14 cellular contexts compared by ENCODE assay signal in the genomic region with DNA sequence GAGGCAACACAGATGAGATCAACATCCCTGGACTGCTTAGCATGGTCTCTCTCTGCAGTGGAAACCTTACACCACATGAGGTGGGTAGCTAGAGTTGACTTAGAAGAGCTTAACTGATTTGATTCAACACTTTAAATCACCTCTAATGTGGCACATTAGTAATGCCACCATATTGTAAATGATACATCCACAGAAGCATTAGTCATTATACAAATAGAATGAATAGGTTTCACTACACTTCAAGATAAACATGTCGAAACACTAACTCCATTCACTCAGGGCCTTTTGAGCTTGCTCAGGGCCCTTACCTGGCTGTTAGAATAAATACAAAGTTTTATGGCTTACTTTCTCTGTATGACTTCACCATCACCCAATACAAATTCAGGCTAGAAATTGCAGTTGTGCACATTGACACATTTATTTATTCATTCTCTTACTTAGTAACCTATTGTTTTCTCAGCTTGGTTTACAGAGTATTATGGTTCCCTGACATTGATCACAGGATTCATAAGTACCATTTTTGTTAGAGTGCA. TPM values are rescaled to one million over a fixed set of nuclear protein-coding genes. Genes with fewer than 3 reads are reported as not detected.
DNase-seq lines count a peak whose midpoint lies in the region; ATAC-seq and TF ChIP-seq lines count a peak whose summit lies in the region.
"Had no signal": no experiment of that assay in that cellular context is flagged by ENCODE, and none has a peak within 500 bp of the region (broad histone marks: within the 10 kb centered on the region; RNA-seq: fewer than 3 reads in every experiment).

No MANE protein-coding gene starts in this region.

- no peak for ATAC-seq in GM21528 (IDR thresholded peaks at IDR 0.05; ENCODE audit: low FRiP score, unreplicated experiment)

- DNase-seq in HuH-7 (ENCODE audit: low spot score) (peak; percentile 39), NCI-H510A (lab: John Stamatoyannopoulos, UW) (peak; percentile 70), epithelial cell of esophagus (ENCODE audit: low read depth) (peak; percentile 93), renal cortical epithelial cell (ENCODE audit: low read depth) (peak; percentile 97), dedifferentiated amniotic fluid mesenchymal stem cell (ENCODE audit: extremely low spot score) (no peak), NK-92 (lab: John Stamatoyannopoulos, UW; ENCODE audit: unreplicated experiment) (no peak)
- DNase-seq: aorta; EL; kidney; NCI-H82; nucleus accumbens; stimulated activated CD4-positive, alpha-beta T cell treated with anti-CD3 and anti-CD28 coated beads, Interleukin-2, amount 100 ng/mL, for 48 hours; T-helper 9 cell had no signal

- no peak overlapping the region for H3K4me3 ChIP-seq in epithelial cell of esophagus (ENCODE audit: low read length)

- no peak for TF ChIP-seq CTCF in epithelial cell of esophagus (IDR thresholded peaks at IDR 0.05; ENCODE audit: insufficient read depth, low read depth, low read length, missing control alignments)

RNA-seq across cellular contexts. Expression of a gene that starts 9.3 kb away (rescaled TPM):
- 39.4 and 59.6 TPM in 2 replicates for total RNA-seq in renal cortical epithelial cell

Comparison
In these comparisons a context has a peak if more than half of its experiments do, and no peak if none do; other contexts are left out.
1. DNase-seq: peak in HuH-7 (single experiment), NCI-H510A (single experiment), epithelial cell of esophagus (single experiment) and renal cortical epithelial cell (single experiment); none in dedifferentiated amniotic fluid mesenchymal stem cell (single experiment) and NK-92 (single experiment).